18 cellular contexts compared by ENCODE assay signal in genomic region chr3:72295276-72295973, GRCh38.
DNase-seq lines count a peak whose midpoint lies in the region; ATAC-seq and TF ChIP-seq lines count a peak whose summit lies in the region.
"Had no signal": no experiment of that assay in that cellular context is flagged by ENCODE, and none has a peak within 500 bp of the region (broad histone marks: within the 10 kb centered on the region; RNA-seq: fewer than 3 reads in every experiment).

No MANE protein-coding gene starts in this region.

- H3K4me1 Mint-ChIP-seq in activated T-helper 17 cell treated with anti-CD3 and anti-CD28 coated beads, Interleukin-2, amount 50 U/mL, for 72 hours: no peaks in the 10 kb centered on the region

- ATAC-seq in Right ventricle myocardium superior (ENCODE audit: poor library complexity): no peak
- ATAC-seq in activated T-helper 17 cell treated with anti-CD3 and anti-CD28 coated beads, Interleukin-2, amount 50 U/mL, for 72 hours (replicated peaks): no peak
- ATAC-seq: HCT116 had no signal

- H3K27me3 Mint-ChIP-seq in activated T-helper 17 cell treated with anti-CD3 and anti-CD28 coated beads, Interleukin-2, amount 50 U/mL, for 72 hours: peaks cover 13% of the 10 kb centered on the region
- H3K27me3 Mint-ChIP-seq: CD4-positive, alpha-beta T cell had no signal

- no peaks in the 10 kb centered on the region for H3K27me3 ChIP-seq in prostate gland (replicated peaks; ENCODE audit: insufficient read depth)

- H3K27ac ChIP-seq in prostate gland: no peak overlapping the region
- H3K27ac ChIP-seq: GM23248, HL-60 had no signal

- TF ChIP-seq POLR2A in prostate gland (IDR thresholded peaks at IDR 0.05): no peak

- DNase-seq in NCI-H2171 treated with DMSO at 0.1 percent for 48 hours (lab: John Stamatoyannopoulos, UW) (peak; percentile 33), NCI-H2171 (lab: John Stamatoyannopoulos, UW) (no peak), NCI-H446 treated with DMSO at 0.1 percent for 48 hours (lab: John Stamatoyannopoulos, UW) (peak; percentile 19), epithelial cell of esophagus (ENCODE audit: low read depth) (peak; percentile 50), prostate gland (ENCODE audit: low spot score) (peak; percentile 53), Right ventricle myocardium superior (no peak), NCI-H774 (lab: John Stamatoyannopoulos, UW) (no peak)
- DNase-seq: 8988T; C1 segment of cervical spinal cord; Calu3; CD4-positive, alpha-beta T cell; DMS153; DMS79 treated with DMSO at 0.1 percent for 48 hours; EL; GM23248 had no signal

- intact Hi-C loops in prostate gland (cut with DNase I): no loop called here
- intact Hi-C loops in Right ventricle myocardium superior (cut with DNase I): no loop called here

- no peaks in the 10 kb centered on the region for H3K9me3 Mint-ChIP-seq in activated T-helper 17 cell treated with anti-CD3 and anti-CD28 coated beads, Interleukin-2, amount 50 U/mL, for 72 hours
- H3K9me3 Mint-ChIP-seq: CD4-positive, alpha-beta T cell had no signal

- 52% methylated on average over 7 of the region's 7 CpGs for WGBS in prostate gland

- H3K4me1 ChIP-seq in prostate gland (replicated peaks): peaks cover 16% of the 10 kb centered on the region

- no peak overlapping the region for H3K27ac Mint-ChIP-seq in activated T-helper 17 cell treated with anti-CD3 and anti-CD28 coated beads, Interleukin-2, amount 50 U/mL, for 72 hours
- H3K27ac Mint-ChIP-seq: CD4-positive, alpha-beta T cell had no signal

- H3K4me3 ChIP-seq in epithelial cell of esophagus (ENCODE audit: low read length) (no peak overlapping the region), prostate gland (no peak overlapping the region)
- H3K4me3 ChIP-seq: GM23248 had no signal

- H3K36me3 ChIP-seq in prostate gland: no peaks in the 10 kb centered on the region

- H3K36me3 Mint-ChIP-seq in activated T-helper 17 cell treated with anti-CD3 and anti-CD28 coated beads, Interleukin-2, amount 50 U/mL, for 72 hours (ENCODE audit: low read depth): no peaks in the 10 kb centered on the region

- TF ChIP-seq CTCF in epithelial cell of esophagus (IDR thresholded peaks at IDR 0.05; ENCODE audit: insufficient read depth, low read depth, low read length, missing control alignments) (no peak), prostate gland (IDR thresholded peaks at IDR 0.05) (no peak)

- H3K9me3 ChIP-seq in prostate gland: no peaks in the 10 kb centered on the region

- no peak overlapping the region for H3K4me3 Mint-ChIP-seq in activated T-helper 17 cell treated with anti-CD3 and anti-CD28 coated beads, Interleukin-2, amount 50 U/mL, for 72 hours
- H3K4me3 Mint-ChIP-seq: CD4-positive, alpha-beta T cell had no signal

Comparison
In these comparisons a context has a peak if more than half of its experiments do, and no peak if none do; other contexts are left out.
1. DNase-seq: peak in NCI-H2171 treated with DMSO at 0.1 percent for 48 hours (single experiment), NCI-H446 treated with DMSO at 0.1 percent for 48 hours (single experiment), epithelial cell of esophagus (single experiment) and prostate gland (single experiment); none in NCI-H2171 (single experiment), Right ventricle myocardium superior (single experiment) and NCI-H774 (single experiment).